8 cellular contexts compared by ENCODE assay signal in genomic region chr9:136991993-136992818, GRCh38. TPM values are rescaled to one million over a fixed set of nuclear protein-coding genes. Genes with fewer than 3 reads are reported as not detected.
A peak's percentile ranks its signal among the peaks of the same experiment; 100 is the strongest.
DNase-seq lines count a peak whose midpoint lies in the region; ATAC-seq and TF ChIP-seq lines count a peak whose summit lies in the region.

A gene with protein sequence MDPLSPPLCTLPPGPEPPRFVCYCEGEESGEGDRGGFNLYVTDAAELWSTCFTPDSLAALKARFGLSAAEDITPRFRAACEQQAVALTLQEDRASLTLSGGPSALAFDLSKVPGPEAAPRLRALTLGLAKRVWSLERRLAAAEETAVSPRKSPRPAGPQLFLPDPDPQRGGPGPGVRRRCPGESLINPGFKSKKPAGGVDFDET (plus strand): TSS chr9:136992422. CDS start chr9:136992444, 22 bp downstream.

- DNase-seq in AG09309 (ENCODE audit: low read depth) = peak; percentile 34
- DNase-seq in NCI-H446 treated with DMSO at 0.1 percent for 48 hours (lab: John Stamatoyannopoulos, UW) = peak; percentile 38
- DNase-seq in activated CD4-positive, alpha-beta T cell treated with anti-CD3 and anti-CD28 coated beads for 24 hours (ENCODE audit: low read depth in 2 of 2) = peak; percentile 94 to 95
- DNase-seq in cerebellum (ENCODE audit: low spot score) = peak; percentile 98
- DNase-seq in kidney tubule cell (ENCODE audit: low spot score) = peak; percentile 92
- DNase-seq in stimulated activated CD4-positive, alpha-beta T cell treated with anti-CD3 and anti-CD28 coated beads, Interleukin-1b, Interleukin-23, amount 100 ng/mL, for 1 hour (ENCODE audit: low read depth in 2 of 2) = peak; percentile 90 to 96

- ATAC-seq in GM18907 (IDR thresholded peaks at IDR 0.05; ENCODE audit: unreplicated experiment) (peak; percentile 75), HG03139 (IDR thresholded peaks at IDR 0.05; ENCODE audit: unreplicated experiment) (peak; percentile 68)

- H3K4me3 ChIP-seq in AG09309 (ENCODE audit: control insufficient read depth, low read depth, low read length) = peak within 1 kb of the TSS; percentile 79

- no peak for TF ChIP-seq CTCF in AG09309 (IDR thresholded peaks at IDR 0.05; ENCODE audit: control insufficient read depth, insufficient read depth, low read depth, low read length, missing control alignments)

RNA-seq across cellular contexts. Expression of the gene that starts here (rescaled TPM):
- 11.1 TPM for total RNA-seq in cerebellum

Comparison
In these comparisons a context has a peak if more than half of its experiments do, and no peak if none do; other contexts are left out.
1. Peak in every context shown above with its lines: DNase-seq, ATAC-seq and H3K4me3 ChIP-seq.
2. DNase-seq: peak in every context shown above with its lines; median percentile 98 in cerebellum; 94 in activated CD4-positive, alpha-beta T cell treated with anti-CD3 and anti-CD28 coated beads for 24 hours; 93 in stimulated activated CD4-positive, alpha-beta T cell treated with anti-CD3 and anti-CD28 coated beads, Interleukin-1b, Interleukin-23, amount 100 ng/mL, for 1 hour; 92 in kidney tubule cell; 38 in NCI-H446 treated with DMSO at 0.1 percent for 48 hours; 34 in AG09309.